17 cellular contexts compared by ENCODE assay signal in the genomic region with DNA sequence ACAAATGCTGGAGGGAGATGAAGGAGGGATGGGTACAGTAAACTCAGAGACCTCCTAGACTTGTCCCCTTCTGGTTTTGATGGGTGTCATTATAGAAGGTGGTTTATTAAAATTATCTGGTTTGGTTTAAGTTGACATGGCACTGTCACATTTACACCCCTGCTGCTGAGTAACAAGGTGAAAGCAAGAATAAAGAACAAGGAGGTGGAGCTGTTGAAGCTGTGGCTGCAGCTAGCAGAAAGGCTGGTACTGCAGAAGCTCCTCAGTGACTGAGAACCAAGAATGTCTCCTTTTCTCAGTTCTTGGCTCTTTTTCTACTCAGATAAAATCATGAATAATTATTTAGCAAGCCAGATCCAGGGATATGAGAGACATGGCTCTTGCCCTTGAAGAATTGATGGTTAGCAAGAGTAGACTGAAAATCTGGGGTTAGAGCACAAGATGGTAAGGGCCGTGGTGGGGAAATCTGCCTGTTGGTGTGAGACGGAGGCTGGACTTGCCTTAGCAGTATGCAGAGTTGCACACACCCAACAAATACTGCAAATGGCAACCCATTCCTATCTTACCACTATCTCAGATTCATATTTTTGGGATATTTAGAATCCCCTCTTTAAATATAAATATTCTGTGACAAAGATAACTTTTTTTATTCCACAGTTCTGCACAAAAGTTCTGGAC. TPM values are rescaled to one million over a fixed set of nuclear protein-coding genes. Genes with fewer than 3 reads are reported as not detected.
DNase-seq lines count a peak whose midpoint lies in the region; ATAC-seq lines count a peak whose summit lies in the region.
"Had no signal": no experiment of that assay in that cellular context is flagged by ENCODE, and none has a peak within 500 bp of the region (broad histone marks: within the 10 kb centered on the region; RNA-seq: fewer than 3 reads in every experiment).

A gene with protein sequence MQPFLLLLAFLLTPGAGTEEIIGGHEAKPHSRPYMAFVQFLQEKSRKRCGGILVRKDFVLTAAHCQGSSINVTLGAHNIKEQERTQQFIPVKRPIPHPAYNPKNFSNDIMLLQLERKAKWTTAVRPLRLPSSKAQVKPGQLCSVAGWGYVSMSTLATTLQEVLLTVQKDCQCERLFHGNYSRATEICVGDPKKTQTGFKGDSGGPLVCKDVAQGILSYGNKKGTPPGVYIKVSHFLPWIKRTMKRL (minus strand): TSS at position 19 of the 678 bp plus-strand sequence. CDS start 72 bp downstream, outside the sequence.

- H3K27ac Mint-ChIP-seq in activated CD4-positive, alpha-beta T cell treated with anti-CD3 and anti-CD28 coated beads, Interleukin-2, amount 10 ng/mL, durations not matched to agents 7 days and 5 days = peak within 1 kb of the TSS; percentile 14
- peak within 1 kb of the TSS; percentile 46 for H3K27ac Mint-ChIP-seq in T-helper 2 cell treated with Interferon-gamma antibody and Interleukin-4, amounts not matched to agents 5 μg/mL and 100 μg/mL, for 36 hours
- H3K27ac Mint-ChIP-seq in natural killer cell treated with Interleukin-12 subunit alpha and Interleukin-12 subunit beta and Interleukin-15 and Interleukin-18, amount 100 ng/mL, for 72 hours = peak within 1 kb of the TSS; percentile 92 to 97

- H3K4me3 ChIP-seq in H7 (ENCODE audit: insufficient read depth, low read depth, low read length) = no peak within 1 kb of the TSS
- H3K4me3 ChIP-seq: K562, lung, SJCRH30 had no signal

- POLR2A ChIA-PET in activated CD4-positive, alpha-beta T cell treated with anti-CD3 and anti-CD28 coated beads, Interleukin-2, amount 10 ng/mL, durations not matched to agents 7 days and 5 days (lab: Charles Lee) = no interaction called here

- no peaks in the 10 kb centered on the region for H3K27me3 Mint-ChIP-seq in activated CD4-positive, alpha-beta T cell treated with anti-CD3 and anti-CD28 coated beads, Interleukin-2, amount 10 ng/mL, durations not matched to agents 7 days and 5 days
- H3K27me3 Mint-ChIP-seq in T-helper 2 cell treated with Interferon-gamma antibody and Interleukin-4, amounts not matched to agents 5 μg/mL and 100 μg/mL, for 36 hours (ENCODE audit: low read depth) = no peaks in the 10 kb centered on the region
- no peaks in the 10 kb centered on the region for H3K27me3 Mint-ChIP-seq in natural killer cell treated with Interleukin-12 subunit alpha and Interleukin-12 subunit beta and Interleukin-15 and Interleukin-18, amount 100 ng/mL, for 72 hours

- no peaks in the 10 kb centered on the region for H3K36me3 ChIP-seq in H7 (replicated peaks; ENCODE audit: control insufficient read depth, insufficient read depth, low read length)
- H3K36me3 ChIP-seq: SJCRH30 had no signal

- no peaks in the 10 kb centered on the region for H3K36me3 Mint-ChIP-seq in activated CD4-positive, alpha-beta T cell treated with anti-CD3 and anti-CD28 coated beads, Interleukin-2, amount 10 ng/mL, durations not matched to agents 7 days and 5 days (ENCODE audit: low read depth)
- H3K36me3 Mint-ChIP-seq in T-helper 2 cell treated with Interferon-gamma antibody and Interleukin-4, amounts not matched to agents 5 μg/mL and 100 μg/mL, for 36 hours (ENCODE audit: low read depth) = no peaks in the 10 kb centered on the region
- H3K36me3 Mint-ChIP-seq in natural killer cell treated with Interleukin-12 subunit alpha and Interleukin-12 subunit beta and Interleukin-15 and Interleukin-18, amount 100 ng/mL, for 72 hours = no peaks in the 10 kb centered on the region

- peak; percentile 62 for ATAC-seq in GM19452 (IDR thresholded peaks at IDR 0.05; ENCODE audit: unreplicated experiment)
- ATAC-seq in natural killer cell treated with Interleukin-12 subunit alpha and Interleukin-12 subunit beta and Interleukin-15 and Interleukin-18, amount 100 ng/mL, for 72 hours = peak; percentile 81 to 88
- ATAC-seq in left colon = no peak
- ATAC-seq in GM21526 (IDR thresholded peaks at IDR 0.05; ENCODE audit: low FRiP score, unreplicated experiment) = no peak
- ATAC-seq: K562 had no signal

- no peak within 1 kb of the TSS for H3K4me3 Mint-ChIP-seq in activated CD4-positive, alpha-beta T cell treated with anti-CD3 and anti-CD28 coated beads, Interleukin-2, amount 10 ng/mL, durations not matched to agents 7 days and 5 days
- peak within 1 kb of the TSS; percentile 28 for H3K4me3 Mint-ChIP-seq in T-helper 2 cell treated with Interferon-gamma antibody and Interleukin-4, amounts not matched to agents 5 μg/mL and 100 μg/mL, for 36 hours
- peak within 1 kb of the TSS; percentile 86 for H3K4me3 Mint-ChIP-seq in natural killer cell treated with Interleukin-12 subunit alpha and Interleukin-12 subunit beta and Interleukin-15 and Interleukin-18, amount 100 ng/mL, for 72 hours

- CTCF ChIA-PET in activated CD4-positive, alpha-beta T cell treated with anti-CD3 and anti-CD28 coated beads, Interleukin-2, amount 10 ng/mL, durations not matched to agents 7 days and 5 days (lab: Charles Lee) = interaction anchor here (0.7 to 1.4 kb wide), 6 partner anchors 13 to 81 kb away, joined by 3 to 4 read pairs (median 3); no protein-coding TSS in a partner anchor

- H3K9me3 Mint-ChIP-seq in activated CD4-positive, alpha-beta T cell treated with anti-CD3 and anti-CD28 coated beads, Interleukin-2, amount 10 ng/mL, durations not matched to agents 7 days and 5 days = no peaks in the 10 kb centered on the region
- H3K9me3 Mint-ChIP-seq in T-helper 2 cell treated with Interferon-gamma antibody and Interleukin-4, amounts not matched to agents 5 μg/mL and 100 μg/mL, for 36 hours = no peaks in the 10 kb centered on the region
- no peaks in the 10 kb centered on the region for H3K9me3 Mint-ChIP-seq in natural killer cell treated with Interleukin-12 subunit alpha and Interleukin-12 subunit beta and Interleukin-15 and Interleukin-18, amount 100 ng/mL, for 72 hours

- peaks cover 69% of the 10 kb centered on the region for H3K4me1 Mint-ChIP-seq in activated CD4-positive, alpha-beta T cell treated with anti-CD3 and anti-CD28 coated beads, Interleukin-2, amount 10 ng/mL, durations not matched to agents 7 days and 5 days
- peaks cover 64% of the 10 kb centered on the region for H3K4me1 Mint-ChIP-seq in T-helper 2 cell treated with Interferon-gamma antibody and Interleukin-4, amounts not matched to agents 5 μg/mL and 100 μg/mL, for 36 hours (ENCODE audit: low read depth)
- peaks cover 77 to 88% of the 10 kb centered on the region in 2 donors for H3K4me1 Mint-ChIP-seq in natural killer cell treated with Interleukin-12 subunit alpha and Interleukin-12 subunit beta and Interleukin-15 and Interleukin-18, amount 100 ng/mL, for 72 hours (ENCODE audit: low read depth in 2 of 2)

- intact Hi-C loops in left colon (cut with DNase I, micrococcal nuclease) = no loop called here

- H3K27me3 ChIP-seq in H7 (ENCODE audit: control insufficient read depth, insufficient read depth, low read length) = no peaks in the 10 kb centered on the region
- H3K27me3 ChIP-seq: SJCRH30 had no signal

- no peak for DNase-seq in activated CD4-positive, alpha-beta T cell treated with anti-CD3 and anti-CD28 coated beads, Interleukin-2, amount 10 ng/mL, durations not matched to agents 7 days and 5 days
- no peak for DNase-seq in activated CD4-positive, alpha-beta T cell treated with anti-CD3 and anti-CD28 coated beads, Interleukin-2, amount 50 U/mL, for 4 hours
- no peak for DNase-seq in T-helper 2 cell treated with Interferon-gamma antibody and Interleukin-4, amounts not matched to agents 5 μg/mL and 100 μg/mL, for 36 hours (ENCODE audit: low spot score)
- no peak for DNase-seq in natural killer cell treated with Interleukin-12 subunit alpha and Interleukin-12 subunit beta and Interleukin-15 and Interleukin-18, amount 100 ng/mL, for 72 hours (ENCODE audit: low spot score)
- DNase-seq in left colon (no peak), H7 (no peak)
- DNase-seq: activated CD8-positive, alpha-beta memory T cell treated with anti-CD3 and anti-CD28 coated beads, Interleukin-2, amount 50 U/mL, for 4 hours; Calu3; GF-D8; NCI-H1105 treated with DMSO at 0.1 percent for 48 hours; NCI-H345; SJCRH30 had no signal

RNA-seq across cellular contexts. Expression of the gene that starts here (rescaled TPM):
- total RNA-seq in activated CD4-positive, alpha-beta T cell treated with anti-CD3 and anti-CD28 coated beads, Interleukin-2, amount 10 ng/mL, durations not matched to agents 7 days and 5 days = 1 to 10 TPM; 1.9 to 2.8 TPM
- total RNA-seq in natural killer cell treated with Interleukin-12 subunit alpha and Interleukin-12 subunit beta and Interleukin-15 and Interleukin-18, amount 100 ng/mL, for 72 hours = 10 to 100 TPM; 20.8 to 37.3 TPM
- not detected for total RNA-seq in left colon
- total RNA-seq in H7 (2014; rRNA removed; shearing (Covaris generic)) = not detected in 2 replicates
- total RNA-seq: A673, Calu3, K562, SJCRH30 had no signal

Comparison
In these comparisons a context has a peak if more than half of its experiments do, and no peak if none do; other contexts are left out.
1. RNA of the gene that starts here (total RNA-seq): 20.8 to 37.3 TPM in natural killer cell treated with Interleukin-12 subunit alpha and Interleukin-12 subunit beta and Interleukin-15 and Interleukin-18, amount 100 ng/mL, for 72 hours; 1.9 to 2.8 TPM in activated CD4-positive, alpha-beta T cell treated with anti-CD3 and anti-CD28 coated beads, Interleukin-2, amount 10 ng/mL, durations not matched to agents 7 days and 5 days, not detected in left colon and not detected in H7; every median in the first group is over 4 times any median in the second.
2. H3K27ac Mint-ChIP-seq: peak in every context shown above with its lines; median percentile 94 in natural killer cell treated with Interleukin-12 subunit alpha and Interleukin-12 subunit beta and Interleukin-15 and Interleukin-18, amount 100 ng/mL, for 72 hours; 46 in T-helper 2 cell treated with Interferon-gamma antibody and Interleukin-4, amounts not matched to agents 5 μg/mL and 100 μg/mL, for 36 hours; 14 in activated CD4-positive, alpha-beta T cell treated with anti-CD3 and anti-CD28 coated beads, Interleukin-2, amount 10 ng/mL, durations not matched to agents 7 days and 5 days.
3. ATAC-seq: peak in GM19452 (single experiment) and natural killer cell treated with Interleukin-12 subunit alpha and Interleukin-12 subunit beta and Interleukin-15 and Interleukin-18, amount 100 ng/mL, for 72 hours (2 of 2); none in left colon (single experiment) and GM21526 (single experiment).